In genomic region chr4:6338175-6338950, GRCh38 we compare ENCODE assay signal across 15 cellular contexts.
DNase-seq lines count a peak whose midpoint lies in the region; ATAC-seq and TF ChIP-seq lines count a peak whose summit lies in the region.
"Had no signal": no experiment of that assay in that cellular context is flagged by ENCODE, and none has a peak within 500 bp of the region (broad histone marks: within the 10 kb centered on the region; RNA-seq: fewer than 3 reads in every experiment).

No MANE protein-coding gene starts in this region.

- peak; percentile 54 for DNase-seq in activated naive CD4-positive, alpha-beta T cell treated with anti-CD3 and anti-CD28 coated beads, Interleukin-2, amount 10 ng/mL, durations not matched to agents 7 days and 5 days
- DNase-seq in activated naive CD4-positive, alpha-beta T cell treated with anti-CD3 and anti-CD28 coated beads, Interleukin-2, amount 50 U/mL, for 72 hours (ENCODE audit: low spot score in 2 of 2) = no peak
- DNase-seq in central memory CD8-positive, alpha-beta T cell (ENCODE audit: low spot score in 2 of 2) = no peak
- no peak for DNase-seq in stimulated activated naive B cell treated with anti-CD40 and anti-IgM and Interleukin-4, amounts not matched to agents 10 μg/mL and 1 μg/mL and 100 μg/mL, for 72 hours
- no peak for DNase-seq in HPDE6-E6E7 (ENCODE audit: extremely low spot score)
- DNase-seq: activated B cell treated with CpG ODN at 0.5 μM for 24 hours, cerebellar nuclear complex, kidney glomerular epithelial cell, NCI-H2081 had no signal

- TF ChIP-seq CTCF in Loucy (conservative IDR thresholded peaks at IDR 0.05; ENCODE audit: low read length) = no peak

- no peak for ATAC-seq in activated naive CD4-positive, alpha-beta T cell treated with anti-CD3 and anti-CD28 coated beads, Interleukin-2, amount 50 U/mL, for 72 hours
- peak; percentile 81 for ATAC-seq in central memory CD8-positive, alpha-beta T cell (replicated peaks; ENCODE audit: extremely low read depth, poor library complexity, severe bottlenecking)
- peak; percentile 31 to 51 for ATAC-seq in stimulated activated naive B cell treated with anti-CD40 and anti-IgM and Interleukin-4, amounts not matched to agents 10 μg/mL and 1 μg/mL and 100 μg/mL, for 72 hours (replicated peaks)
- ATAC-seq in HG03196 (IDR thresholded peaks at IDR 0.05; ENCODE audit: unreplicated experiment) (no peak), HG03460 (IDR thresholded peaks at IDR 0.05; ENCODE audit: unreplicated experiment) (no peak)

- no peak overlapping the region for H3K9ac ChIP-seq in Loucy (ENCODE audit: low read depth, low read length, poor library complexity, severe bottlenecking)

- H3K9me2 ChIP-seq in Loucy (replicated peaks; ENCODE audit: low read depth, low read length) = no peaks in the 10 kb centered on the region

- H3K9me3 Mint-ChIP-seq in activated naive CD4-positive, alpha-beta T cell treated with anti-CD3 and anti-CD28 coated beads, Interleukin-2, amount 10 ng/mL, durations not matched to agents 7 days and 5 days = peaks cover 7% of the 10 kb centered on the region
- no peaks in the 10 kb centered on the region for H3K9me3 Mint-ChIP-seq in activated naive CD4-positive, alpha-beta T cell treated with anti-CD3 and anti-CD28 coated beads, Interleukin-2, amount 50 U/mL, for 72 hours
- H3K9me3 Mint-ChIP-seq in central memory CD8-positive, alpha-beta T cell = no peaks in the 10 kb centered on the region
- H3K9me3 Mint-ChIP-seq in stimulated activated naive B cell treated with anti-CD40 and anti-IgM and Interleukin-4, amounts not matched to agents 10 μg/mL and 1 μg/mL and 100 μg/mL, for 72 hours = peaks cover 0 to 1% of the 10 kb centered on the region in 2 donors
- H3K9me3 Mint-ChIP-seq: activated B cell treated with CpG ODN at 0.5 μM for 24 hours, type B pancreatic cell had no signal

- peaks cover 24% of the 10 kb centered on the region for H3K4me1 ChIP-seq in Loucy (ENCODE audit: insufficient read depth, low read length, poor library complexity, severe bottlenecking)
- H3K4me1 ChIP-seq: prostate gland, SJSA1 had no signal

- no peaks in the 10 kb centered on the region for H3K27me3 ChIP-seq in Loucy (ENCODE audit: insufficient read depth, low read length, poor library complexity, severe bottlenecking)
- H3K27me3 ChIP-seq: SJSA1 had no signal

- no peaks in the 10 kb centered on the region for H3K9me3 ChIP-seq in Loucy (ENCODE audit: insufficient read depth, low read depth, low read length)
- H3K9me3 ChIP-seq: prostate gland, SJSA1 had no signal

- no peaks in the 10 kb centered on the region for H3K79me2 ChIP-seq in Loucy (ENCODE audit: insufficient read depth, low read length)

- no peaks in the 10 kb centered on the region for H4K20me1 ChIP-seq in Loucy (ENCODE audit: insufficient read depth, low read length, poor library complexity, severe bottlenecking)

- no peak overlapping the region for H2AFZ ChIP-seq in Loucy (ENCODE audit: low read length)

- H3K4me2 ChIP-seq in Loucy (ENCODE audit: low read depth, low read length, poor library complexity, severe bottlenecking) = peak overlapping the region; percentile 56

- H3K36me3 ChIP-seq in Loucy (ENCODE audit: insufficient read depth, low read length) = no peaks in the 10 kb centered on the region
- H3K36me3 ChIP-seq: prostate gland, SJSA1 had no signal

- H3K4me3 ChIP-seq in Loucy (ENCODE audit: low read length, poor library complexity, severe bottlenecking) = peak overlapping the region; percentile 22
- H3K4me3 ChIP-seq: prostate gland, SJSA1 had no signal

- H3K27ac Mint-ChIP-seq in activated naive CD4-positive, alpha-beta T cell treated with anti-CD3 and anti-CD28 coated beads, Interleukin-2, amount 10 ng/mL, durations not matched to agents 7 days and 5 days = no peak overlapping the region
- H3K27ac Mint-ChIP-seq in activated naive CD4-positive, alpha-beta T cell treated with anti-CD3 and anti-CD28 coated beads, Interleukin-2, amount 50 U/mL, for 72 hours = no peak overlapping the region
- peak overlapping the region; percentile 36 for H3K27ac Mint-ChIP-seq in central memory CD8-positive, alpha-beta T cell (ENCODE audit: low read depth)
- no peak overlapping the region for H3K27ac Mint-ChIP-seq in stimulated activated naive B cell treated with anti-CD40 and anti-IgM and Interleukin-4, amounts not matched to agents 10 μg/mL and 1 μg/mL and 100 μg/mL, for 72 hours
- H3K27ac Mint-ChIP-seq: activated B cell treated with CpG ODN at 0.5 μM for 24 hours, type B pancreatic cell had no signal

- H3K27me3 Mint-ChIP-seq in activated naive CD4-positive, alpha-beta T cell treated with anti-CD3 and anti-CD28 coated beads, Interleukin-2, amount 10 ng/mL, durations not matched to agents 7 days and 5 days = peaks cover 74% of the 10 kb centered on the region
- H3K27me3 Mint-ChIP-seq in central memory CD8-positive, alpha-beta T cell = peaks cover 9% of the 10 kb centered on the region
- H3K27me3 Mint-ChIP-seq in stimulated activated naive B cell treated with anti-CD40 and anti-IgM and Interleukin-4, amounts not matched to agents 10 μg/mL and 1 μg/mL and 100 μg/mL, for 72 hours = peaks cover 53 to 62% of the 10 kb centered on the region in 2 donors

- CTCF ChIA-PET in activated naive CD4-positive, alpha-beta T cell treated with anti-CD3 and anti-CD28 coated beads, Interleukin-2, amount 10 ng/mL, durations not matched to agents 7 days and 5 days (lab: Charles Lee) = interaction anchor here (1.4 kb wide), 1 partner anchor 11 kb away, joined by 6 read pairs; no protein-coding TSS in a partner anchor

- no peaks in the 10 kb centered on the region for H3F3A ChIP-seq in Loucy (ENCODE audit: low read depth)

- no peak overlapping the region for H3K4me3 Mint-ChIP-seq in activated naive CD4-positive, alpha-beta T cell treated with anti-CD3 and anti-CD28 coated beads, Interleukin-2, amount 10 ng/mL, durations not matched to agents 7 days and 5 days
- peak overlapping the region; percentile 77 for H3K4me3 Mint-ChIP-seq in central memory CD8-positive, alpha-beta T cell
- H3K4me3 Mint-ChIP-seq in stimulated activated naive B cell treated with anti-CD40 and anti-IgM and Interleukin-4, amounts not matched to agents 10 μg/mL and 1 μg/mL and 100 μg/mL, for 72 hours = no peak overlapping the region
- H3K4me3 Mint-ChIP-seq: activated B cell treated with CpG ODN at 0.5 μM for 24 hours, type B pancreatic cell had no signal

- no peaks in the 10 kb centered on the region for H3K36me3 Mint-ChIP-seq in activated naive CD4-positive, alpha-beta T cell treated with anti-CD3 and anti-CD28 coated beads, Interleukin-2, amount 10 ng/mL, durations not matched to agents 7 days and 5 days
- H3K36me3 Mint-ChIP-seq in activated naive CD4-positive, alpha-beta T cell treated with anti-CD3 and anti-CD28 coated beads, Interleukin-2, amount 50 U/mL, for 72 hours = no peaks in the 10 kb centered on the region
- no peaks in the 10 kb centered on the region for H3K36me3 Mint-ChIP-seq in central memory CD8-positive, alpha-beta T cell (ENCODE audit: insufficient read depth)
- no peaks in the 10 kb centered on the region for H3K36me3 Mint-ChIP-seq in stimulated activated naive B cell treated with anti-CD40 and anti-IgM and Interleukin-4, amounts not matched to agents 10 μg/mL and 1 μg/mL and 100 μg/mL, for 72 hours
- H3K36me3 Mint-ChIP-seq: type B pancreatic cell had no signal

- H3K4me1 Mint-ChIP-seq in activated naive CD4-positive, alpha-beta T cell treated with anti-CD3 and anti-CD28 coated beads, Interleukin-2, amount 10 ng/mL, durations not matched to agents 7 days and 5 days = peaks cover 28% of the 10 kb centered on the region
- H3K4me1 Mint-ChIP-seq in central memory CD8-positive, alpha-beta T cell = peaks cover 46% of the 10 kb centered on the region
- peaks cover 17 to 18% of the 10 kb centered on the region in 2 donors for H3K4me1 Mint-ChIP-seq in stimulated activated naive B cell treated with anti-CD40 and anti-IgM and Interleukin-4, amounts not matched to agents 10 μg/mL and 1 μg/mL and 100 μg/mL, for 72 hours

Comparison
In these comparisons a context has a peak if more than half of its experiments do, and no peak if none do; other contexts are left out.
1. ATAC-seq: peak in central memory CD8-positive, alpha-beta T cell (single experiment) and stimulated activated naive B cell treated with anti-CD40 and anti-IgM and Interleukin-4, amounts not matched to agents 10 μg/mL and 1 μg/mL and 100 μg/mL, for 72 hours (2 of 2); none in activated naive CD4-positive, alpha-beta T cell treated with anti-CD3 and anti-CD28 coated beads, Interleukin-2, amount 50 U/mL, for 72 hours (0 of 2), HG03196 (single experiment) and HG03460 (single experiment).